Comparison of ENCODE assay signal across 28 cellular contexts in the genomic region with DNA sequence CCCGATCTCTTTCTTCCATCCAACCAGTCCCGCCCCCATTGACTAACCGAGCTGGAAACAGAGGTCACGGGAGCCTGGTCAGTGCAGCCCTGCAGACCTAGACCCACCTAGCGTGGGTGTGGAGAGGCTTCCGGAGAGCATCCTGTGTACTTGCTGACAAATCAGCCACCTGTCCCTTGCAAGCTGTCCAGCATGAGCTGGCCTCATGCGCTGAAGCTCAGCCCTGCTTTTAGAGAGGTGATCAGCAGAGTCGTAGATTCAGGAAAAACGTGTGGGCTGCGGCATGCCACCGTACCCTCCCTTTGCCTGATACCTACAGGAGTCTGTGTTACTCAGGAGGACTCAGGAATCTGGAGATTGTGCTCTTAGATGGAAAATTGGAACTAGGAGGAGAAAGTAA.
"Had no signal": no experiment of that assay in that cellular context is flagged by ENCODE, and none has a peak within 500 bp of the region (broad histone marks: within the 10 kb centered on the region; RNA-seq: fewer than 3 reads in every experiment).

No MANE protein-coding gene starts in this region.

- H3K27ac Mint-ChIP-seq: immature natural killer cell, memory B cell, mesothelial cell of epicardium, naive B cell, progenitor cell of endocrine pancreas, type B pancreatic cell had no signal

- FAIRE-seq: frontal cortex, pancreas had no signal

- H3K27ac ChIP-seq: dorsolateral prefrontal cortex, neutrophil, pancreas, right lobe of liver, stomach, tibial artery, uterus had no signal

- H3K4me1 ChIP-seq: pancreas, right lobe of liver, stomach, tibial artery, uterus had no signal

- H3K4me3 Mint-ChIP-seq: memory B cell, mesothelial cell of epicardium, naive B cell, type B pancreatic cell had no signal

- H3K36me3 Mint-ChIP-seq: memory B cell, mesothelial cell of epicardium, type B pancreatic cell had no signal

- H3K9me3 Mint-ChIP-seq: mesothelial cell of epicardium, type B pancreatic cell had no signal

- ATAC-seq: left colon, mucosa of descending colon, pancreas, right lobe of liver had no signal

- H3K27me3 ChIP-seq: dorsolateral prefrontal cortex, neutrophil, pancreas, right lobe of liver, tibial artery, uterus had no signal

- H3K4me3 ChIP-seq: dorsolateral prefrontal cortex, lung, mucosa of descending colon, pancreas, right lobe of liver, smooth muscle cell, stomach, tibial artery, uterus had no signal

- DNase-seq: central memory CD4-positive, alpha-beta T cell; effector CD4-positive, alpha-beta T cell; hypothalamus; islet precursor cell; kidney glomerular epithelial cell; left colon; mucosa of descending colon; naive B cell; pancreas; stimulated activated CD4-positive, alpha-beta T cell treated with anti-CD3 and anti-CD28 coated beads, Interleukin-12 subunit alpha, Interleukin-12 subunit beta, amount 100 ng/mL, for 4 hours; stimulated activated CD4-positive, alpha-beta T cell treated with anti-CD3 and anti-CD28 coated beads, Interleukin-1b, Interleukin-23, amount 100 ng/mL, for 48 hours; stimulated activated CD4-positive, alpha-beta T cell treated with anti-CD3 and anti-CD28 coated beads, Interleukin-4, amount 100 ng/mL, for 1 hour; stimulated activated CD8-positive, alpha-beta memory T cell treated with anti-CD3 and anti-CD28 coated beads, Interleukin-4, amount 100 ng/mL, for 48 hours; stimulated activated naive CD4-positive, alpha-beta T cell; stomach; uterus had no signal

- H3K9me3 ChIP-seq: mucosa of descending colon, neutrophil, pancreas, right lobe of liver, stomach, tibial artery, uterus had no signal

- H3K36me3 ChIP-seq: neutrophil, pancreas, right lobe of liver, stomach, tibial artery, uterus had no signal

- H3K4me1 Mint-ChIP-seq: memory B cell, mesothelial cell of epicardium, naive B cell had no signal

- H3K27me3 Mint-ChIP-seq: memory B cell had no signal
